ENCODE assay signal across 1 cellular context in the genomic region with DNA sequence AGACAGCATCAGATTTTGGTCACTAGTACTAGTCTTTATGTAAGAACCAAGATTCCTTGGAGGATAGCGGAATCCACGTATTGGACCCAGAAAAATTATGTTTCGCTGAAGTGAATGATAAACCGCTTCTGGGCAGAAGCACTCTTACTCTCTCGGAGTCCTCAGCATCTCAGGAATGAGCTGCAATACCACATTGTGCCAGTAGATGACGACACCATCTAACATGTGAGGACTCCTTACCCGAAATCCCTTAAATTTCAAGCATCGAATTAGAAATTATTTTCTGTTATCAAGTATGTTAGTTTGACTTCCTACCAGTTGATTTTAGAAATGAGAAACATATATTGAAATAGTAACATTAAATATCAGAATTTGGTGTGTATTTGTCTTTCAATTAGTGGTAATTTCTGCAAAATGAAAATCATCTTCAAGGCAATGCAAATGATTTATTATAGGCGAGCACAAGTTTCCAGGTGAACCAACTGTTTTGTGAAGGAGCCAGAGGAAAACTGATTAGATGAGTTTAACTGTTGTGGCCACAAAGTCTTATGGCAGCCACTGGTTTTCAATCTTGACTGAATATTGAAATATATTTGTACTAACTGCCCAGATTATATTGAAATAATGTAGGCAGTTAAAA.
A peak's percentile ranks its signal among the peaks of the same experiment; 100 is the strongest.
TF ChIP-seq lines count a peak whose summit lies in the region.

No MANE protein-coding gene starts in this region.

TF ChIP-seq in IMR-90, 13 proteins besides CTCF, POLR2A, EP300 and RAD21:
- TF ChIP-seq NFE2L2 (IDR thresholded peaks at IDR 0.05; ENCODE audit: low read depth, low read length) (no peak), BHLHE40 (IDR thresholded peaks at IDR 0.05; ENCODE audit: low read depth, low read length) (no peak), SMC3 (IDR thresholded peaks at IDR 0.05; ENCODE audit: low read depth, low read length) (peak; percentile 92), RCOR1 (IDR thresholded peaks at IDR 0.05; ENCODE audit: insufficient replicate concordance, low read length) (no peak), FOS (IDR thresholded peaks at IDR 0.05; ENCODE audit: low read depth, low read length) (no peak)
- TF ChIP-seq, protein P1, sequence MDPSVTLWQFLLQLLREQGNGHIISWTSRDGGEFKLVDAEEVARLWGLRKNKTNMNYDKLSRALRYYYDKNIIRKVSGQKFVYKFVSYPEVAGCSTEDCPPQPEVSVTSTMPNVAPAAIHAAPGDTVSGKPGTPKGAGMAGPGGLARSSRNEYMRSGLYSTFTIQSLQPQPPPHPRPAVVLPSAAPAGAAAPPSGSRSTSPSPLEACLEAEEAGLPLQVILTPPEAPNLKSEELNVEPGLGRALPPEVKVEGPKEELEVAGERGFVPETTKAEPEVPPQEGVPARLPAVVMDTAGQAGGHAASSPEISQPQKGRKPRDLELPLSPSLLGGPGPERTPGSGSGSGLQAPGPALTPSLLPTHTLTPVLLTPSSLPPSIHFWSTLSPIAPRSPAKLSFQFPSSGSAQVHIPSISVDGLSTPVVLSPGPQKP (IDR thresholded peaks at IDR 0.05; ENCODE audit: borderline replicate concordance, low read depth, low read length) = no peak
- TF ChIP-seq, protein P2, sequence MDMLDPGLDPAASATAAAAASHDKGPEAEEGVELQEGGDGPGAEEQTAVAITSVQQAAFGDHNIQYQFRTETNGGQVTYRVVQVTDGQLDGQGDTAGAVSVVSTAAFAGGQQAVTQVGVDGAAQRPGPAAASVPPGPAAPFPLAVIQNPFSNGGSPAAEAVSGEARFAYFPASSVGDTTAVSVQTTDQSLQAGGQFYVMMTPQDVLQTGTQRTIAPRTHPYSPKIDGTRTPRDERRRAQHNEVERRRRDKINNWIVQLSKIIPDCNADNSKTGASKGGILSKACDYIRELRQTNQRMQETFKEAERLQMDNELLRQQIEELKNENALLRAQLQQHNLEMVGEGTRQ (IDR thresholded peaks at IDR 0.05; ENCODE audit: low read depth, low read length) = no peak
